In the genomic region with DNA sequence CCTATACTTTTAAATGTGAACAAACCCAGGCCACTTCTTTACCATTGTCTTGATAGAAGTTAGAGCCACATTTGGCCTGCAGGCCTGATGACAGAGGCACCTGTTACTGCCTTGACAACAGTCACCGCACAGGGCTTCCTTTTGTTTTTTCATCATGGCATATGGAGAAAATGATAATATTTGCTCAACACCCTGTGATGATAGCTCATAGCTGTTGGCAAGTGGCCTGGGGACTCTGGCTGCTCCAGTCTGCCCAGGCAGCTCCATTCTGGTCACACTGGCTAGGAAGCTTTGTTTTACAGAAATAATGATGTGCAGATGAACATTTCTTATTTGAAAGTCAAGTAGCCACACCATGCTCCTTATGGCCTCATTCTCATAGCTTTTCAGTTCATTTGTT, we compare ENCODE assay signal across 16 cellular contexts.
DNase-seq lines count a peak whose midpoint lies in the region; ATAC-seq and TF ChIP-seq lines count a peak whose summit lies in the region.
"Had no signal": no experiment of that assay in that cellular context is flagged by ENCODE, and none has a peak within 500 bp of the region (broad histone marks: within the 10 kb centered on the region; RNA-seq: fewer than 3 reads in every experiment).

No MANE protein-coding gene starts in this region.

- no peak overlapping the region for H3K9ac ChIP-seq in mammary epithelial cell (ENCODE audit: insufficient read depth, low read length)

- in situ Hi-C loops in mammary epithelial cell (cut with MboI; ENCODE audit: low sequenced_read_pairs in 2 of 2) = no loop called here

- H3K9me3 ChIP-seq in breast epithelium (no peaks in the 10 kb centered on the region), mammary epithelial cell (replicated peaks; ENCODE audit: insufficient read depth, low read length) (no peaks in the 10 kb centered on the region), Caco-2 (no peaks in the 10 kb centered on the region)
- H3K9me3 ChIP-seq: heart right ventricle had no signal

- H4K20me1 ChIP-seq in mammary epithelial cell (ENCODE audit: insufficient read depth, low read length) = no peaks in the 10 kb centered on the region

- ATAC-seq in central memory CD8-positive, alpha-beta T cell (replicated peaks; ENCODE audit: extremely low read depth, poor library complexity, severe bottlenecking) = no peak
- no peak for ATAC-seq in HG03025 (IDR thresholded peaks at IDR 0.05; ENCODE audit: low FRiP score, unreplicated experiment)
- ATAC-seq: heart right ventricle had no signal

- TF ChIP-seq CTCF in breast epithelium (IDR thresholded peaks at IDR 0.05) (no peak), mammary epithelial cell (conservative IDR thresholded peaks at IDR 0.05 in 1 of 2, IDR thresholded peaks at IDR 0.05 in 1 of 2; ENCODE audit: extremely low read depth in 1 of 2, insufficient read depth in 1 of 2, low read depth in 1 of 2, low read length in 2 of 2) (no peak), Caco-2 (IDR thresholded peaks at IDR 0.05; ENCODE audit: insufficient read depth in 1 of 2, low read depth in 1 of 2, low read length in 1 of 2, severe bottlenecking in 1 of 2, unreplicated experiment in 1 of 2) (no peak)

- WGBS in mammary epithelial cell (ENCODE audit: low coverage, missing lambda C conversion rate) = 100% methylated on average over 1 of the region's 1 CpG

- peaks cover 63% of the 10 kb centered on the region for H3K4me1 Mint-ChIP-seq in central memory CD8-positive, alpha-beta T cell
- H3K4me1 Mint-ChIP-seq in Caco-2 (ENCODE audit: low read depth, unreplicated experiment) = peaks cover 9% of the 10 kb centered on the region

- H3K27ac ChIP-seq in breast epithelium (peak overlapping the region in 1 of 2 donors; percentile 35), mammary epithelial cell (ENCODE audit: insufficient read depth, low read depth, low read length) (no peak overlapping the region)
- H3K27ac ChIP-seq: heart right ventricle had no signal

- H3K4me1 ChIP-seq in breast epithelium = no peaks in the 10 kb centered on the region
- H3K4me1 ChIP-seq in mammary epithelial cell (ENCODE audit: insufficient read depth, low read length) = no peaks in the 10 kb centered on the region
- peaks cover 10% of the 10 kb centered on the region; the same call in 1 of the 2 replicates for H3K4me1 ChIP-seq in Caco-2

- no peaks in the 10 kb centered on the region for H3K9me3 Mint-ChIP-seq in central memory CD8-positive, alpha-beta T cell
- no peaks in the 10 kb centered on the region for H3K9me3 Mint-ChIP-seq in Caco-2 (ENCODE audit: unreplicated experiment)

- H3K27me3 ChIP-seq in breast epithelium (no peaks in the 10 kb centered on the region), mammary epithelial cell (ENCODE audit: insufficient read depth, low read length) (no peaks in the 10 kb centered on the region), Caco-2 (replicated peaks; ENCODE audit: control insufficient read depth, insufficient read depth, low read length) (no peaks in the 10 kb centered on the region)
- H3K27me3 ChIP-seq: heart right ventricle had no signal

- H3K4me3 ChIP-seq in breast epithelium = no peak overlapping the region
- no peak overlapping the region for H3K4me3 ChIP-seq in mammary epithelial cell (replicated peaks in 1 of 3; ENCODE audit: insufficient read depth in 1 of 3, low read depth in 2 of 3, low read length in 3 of 3)
- no peak overlapping the region for H3K4me3 ChIP-seq in Caco-2 (ENCODE audit: low read depth, low read length)
- H3K4me3 ChIP-seq: heart right ventricle had no signal

- peak overlapping the region; percentile 93 for H3K27ac Mint-ChIP-seq in central memory CD8-positive, alpha-beta T cell (ENCODE audit: low read depth)
- no peak overlapping the region for H3K27ac Mint-ChIP-seq in Caco-2 (ENCODE audit: unreplicated experiment)
- H3K27ac Mint-ChIP-seq: B cell had no signal

- H3K36me3 Mint-ChIP-seq in central memory CD8-positive, alpha-beta T cell (ENCODE audit: insufficient read depth) = peaks cover 22% of the 10 kb centered on the region
- peaks cover 6% of the 10 kb centered on the region for H3K36me3 Mint-ChIP-seq in Caco-2 (ENCODE audit: insufficient read depth, unreplicated experiment)

- dilution Hi-C loops in mammary epithelial cell (cut with HindIII; ENCODE audit: low sequenced_read_pairs) = no loop called here

- H3K79me2 ChIP-seq in mammary epithelial cell (ENCODE audit: insufficient read depth, low read length) = no peaks in the 10 kb centered on the region

- H3K36me3 ChIP-seq in breast epithelium (no peaks in the 10 kb centered on the region), mammary epithelial cell (ENCODE audit: insufficient read depth, low read length) (no peaks in the 10 kb centered on the region), Caco-2 (ENCODE audit: control insufficient read depth, insufficient read depth, low read length) (no peaks in the 10 kb centered on the region)

- no peak overlapping the region for H3K4me2 ChIP-seq in mammary epithelial cell (ENCODE audit: insufficient read depth, low read depth, low read length)

- POLR2A ChIA-PET in Caco-2 (lab: Charles Lee) = no interaction called here

- H3K4me3 Mint-ChIP-seq in central memory CD8-positive, alpha-beta T cell = peak overlapping the region; percentile 31
- H3K4me3 Mint-ChIP-seq in Caco-2 (ENCODE audit: unreplicated experiment) = no peak overlapping the region
- H3K4me3 Mint-ChIP-seq: B cell had no signal

- TF ChIP-seq POLR2A in breast epithelium (IDR thresholded peaks at IDR 0.05) = no peak

- BruUV-seq in mammary epithelial cell (replicated peaks; lab: Mats Ljungman, UMichigan) = no TSS peak
- no TSS peak for BruUV-seq in Caco-2 (replicated peaks; lab: Mats Ljungman, UMichigan)

- intact Hi-C loops in breast epithelium (cut with DNase I; ENCODE audit: low total_unique reads) = no loop called here
- intact Hi-C loops in mammary epithelial cell (cut with micrococcal nuclease) = no loop called here
- intact Hi-C loops in Caco-2 (cut with micrococcal nuclease; ENCODE audit: unreplicated experiment) = no loop called here

- H2AFZ ChIP-seq in mammary epithelial cell (ENCODE audit: low read depth, low read length) = no peak overlapping the region

- DNase-seq in breast epithelium (ENCODE audit: low spot score in 2 of 2) (peak; percentile 28 to 63), mammary epithelial cell (no peak), NCI-H748 (lab: John Stamatoyannopoulos, UW; ENCODE audit: unreplicated experiment) (peak; percentile 84), Caco-2 (no peak), AG08395 (ENCODE audit: low spot score) (no peak)
- DNase-seq in central memory CD8-positive, alpha-beta T cell (ENCODE audit: low spot score in 2 of 2) = no peak
- no peak for DNase-seq in stimulated activated naive CD4-positive, alpha-beta T cell treated with Interleukin-2 at 50 U/mL for 16 hours (lab: John Stamatoyannopoulos, UW)
- DNase-seq: aorta; GDM1; heart right ventricle; KBM-7; NCI-H82; occipital lobe; stimulated activated CD4-positive, alpha-beta T cell treated with anti-CD3 and anti-CD28 coated beads, Interleukin-15, amount 100 ng/mL, for 24 hours had no signal

- no peaks in the 10 kb centered on the region for H3K27me3 Mint-ChIP-seq in central memory CD8-positive, alpha-beta T cell
- H3K27me3 Mint-ChIP-seq in Caco-2 (ENCODE audit: insufficient read depth, unreplicated experiment) = no peaks in the 10 kb centered on the region
- H3K27me3 Mint-ChIP-seq: B cell had no signal

- CTCF ChIA-PET in mammary epithelial cell (lab: Charles Lee; ENCODE audit: low non-redundant PET) = no interaction called here
- CTCF ChIA-PET in Caco-2 (lab: Charles Lee) = no interaction called here

Comparison
In these comparisons a context has a peak if more than half of its experiments do, and no peak if none do; other contexts are left out.
1. DNase-seq: peak in breast epithelium (2 of 2) and NCI-H748 (single experiment); none in mammary epithelial cell (single experiment), central memory CD8-positive, alpha-beta T cell (0 of 2), Caco-2 (0 of 2), stimulated activated naive CD4-positive, alpha-beta T cell treated with Interleukin-2 at 50 U/mL for 16 hours (single experiment) and AG08395 (single experiment).